25 cellular contexts compared by ENCODE assay signal in the genomic region with DNA sequence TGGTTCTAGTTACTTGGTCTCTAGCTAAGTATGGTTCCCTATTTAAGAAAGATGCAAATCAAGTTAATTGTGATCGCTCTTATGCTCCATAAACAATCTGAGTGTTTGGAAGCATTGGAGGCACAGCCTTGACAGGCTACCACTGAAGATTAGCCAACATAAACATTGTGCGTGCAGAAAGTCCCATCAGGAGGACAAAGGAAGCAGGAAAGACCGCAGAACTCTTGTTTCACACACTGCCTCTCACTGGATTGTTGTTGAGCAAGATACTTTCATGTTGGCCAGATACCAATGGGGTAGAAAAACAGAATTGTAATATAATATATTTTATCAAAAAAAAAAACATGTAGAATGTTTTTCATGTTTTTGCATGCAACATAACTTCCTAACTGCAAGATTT.
A peak's percentile ranks its signal among the peaks of the same experiment; 100 is the strongest.
DNase-seq lines count a peak whose midpoint lies in the region; TF ChIP-seq lines count a peak whose summit lies in the region.
"Had no signal": no experiment of that assay in that cellular context is flagged by ENCODE, and none has a peak within 500 bp of the region (broad histone marks: within the 10 kb centered on the region; RNA-seq: fewer than 3 reads in every experiment).

No MANE protein-coding gene starts in this region.

- DNase-seq in Daoy (ENCODE audit: low read depth) (peak; percentile 7), astrocyte of the spinal cord (ENCODE audit: low read depth, low spot score) (peak; percentile 43), fibroblast of gingiva (ENCODE audit: low read depth) (peak; percentile 1), myocyte (ENCODE audit: low read depth) (peak; percentile 50), iPS-NIHi7 (ENCODE audit: extremely low spot score) (no peak), NCI-H226 (no peak), NCI-H2196 (lab: John Stamatoyannopoulos, UW; ENCODE audit: unreplicated experiment) (no peak)
- no peak for DNase-seq in activated CD8-positive, alpha-beta memory T cell treated with anti-CD3 and anti-CD28 coated beads for 24 hours
- DNase-seq: activated CD4-positive, alpha-beta T cell treated with anti-CD3 and anti-CD28 coated beads, Interleukin-2, amount 50 U/mL, for 1 hour; activated naive CD4-positive, alpha-beta T cell treated with anti-CD3 and anti-CD28 coated beads, Interleukin-2, amount 50 U/mL, for 16 hours; amygdala; cerebellar nuclear complex; gastrocnemius medialis; GDM1; Kasumi-1; natural killer cell; NCI-H1092 treated with DMSO at 0.1 percent for 48 hours; NCI-H187; NCI-H69; ovary; Peyer's patch; right cardiac atrium; stimulated activated CD4-positive, alpha-beta T cell treated with anti-CD3 and anti-CD28 coated beads, Interleukin-12 subunit alpha, Interleukin-12 subunit beta, amount 100 ng/mL, for 4 hours; stimulated activated CD4-positive, alpha-beta T cell treated with anti-CD3 and anti-CD28 coated beads, Interleukin-4, amount 100 ng/mL, for 1 hour; upper lobe of left lung had no signal

- TF ChIP-seq CTCF in astrocyte of the spinal cord (IDR thresholded peaks at IDR 0.05; ENCODE audit: low read depth, low read length), result no peak

- in situ Hi-C loops in astrocyte of the spinal cord (cut with HindIII; ENCODE audit: low sequenced_read_pairs), result no loop called here

- H3K4me3 ChIP-seq in astrocyte of the spinal cord (ENCODE audit: low read depth, low read length), result no peak overlapping the region
- H3K4me3 ChIP-seq: gastrocnemius medialis, ovary, Peyer's patch, upper lobe of left lung had no signal

Comparison
In these comparisons a context has a peak if more than half of its experiments do, and no peak if none do; other contexts are left out.
1. DNase-seq: peak in Daoy (single experiment), astrocyte of the spinal cord (single experiment), fibroblast of gingiva (single experiment) and myocyte (single experiment); none in iPS-NIHi7 (single experiment), activated CD8-positive, alpha-beta memory T cell treated with anti-CD3 and anti-CD28 coated beads for 24 hours (single experiment), NCI-H226 (single experiment) and NCI-H2196 (single experiment).